In the genomic region with DNA sequence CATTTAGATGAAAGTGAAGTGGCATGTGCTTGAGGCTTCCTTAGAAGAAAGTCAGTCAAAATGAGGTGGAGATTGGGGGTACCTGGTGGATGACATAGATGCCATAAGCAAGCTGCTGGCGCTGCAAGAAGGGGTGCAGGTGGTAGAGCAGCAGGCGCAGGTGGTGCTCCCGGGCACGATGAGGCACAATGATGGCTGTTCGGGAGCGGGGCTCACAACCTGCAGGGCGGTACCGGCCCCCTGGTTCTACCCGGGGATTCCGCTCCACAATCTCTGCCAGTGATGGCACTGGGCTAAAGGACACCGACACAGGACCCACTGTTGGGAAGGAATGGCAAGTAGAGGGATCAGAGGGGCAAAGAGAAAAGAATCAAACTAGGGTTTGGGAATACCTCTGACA, we compare ENCODE assay signal across 14 cellular contexts. TPM values are rescaled to one million over a fixed set of nuclear protein-coding genes. Genes with fewer than 3 reads are reported as not detected.
DNase-seq lines count a peak whose midpoint lies in the region; ATAC-seq and TF ChIP-seq lines count a peak whose summit lies in the region.
"Had no signal": no experiment of that assay in that cellular context is flagged by ENCODE, and none has a peak within 500 bp of the region (broad histone marks: within the 10 kb centered on the region; RNA-seq: fewer than 3 reads in every experiment).

No MANE protein-coding gene starts in this region.

- H4K20me1 ChIP-seq in KMS-11 (ENCODE audit: insufficient read depth) = no peaks in the 10 kb centered on the region

- TF ChIP-seq CTCF in KMS-11 (conservative IDR thresholded peaks at IDR 0.05; ENCODE audit: low read depth, low read length) (no peak), progenitor cell of endocrine pancreas (IDR thresholded peaks at IDR 0.05; ENCODE audit: unreplicated experiment) (no peak)

- H3K79me2 ChIP-seq in KMS-11 (ENCODE audit: insufficient read depth, low read depth) = peaks cover 40% of the 10 kb centered on the region

- no peaks in the 10 kb centered on the region for H3K9me3 Mint-ChIP-seq in activated T-cell treated with anti-CD3 and anti-CD28 coated beads, Interleukin-2, amount 50 U/mL, for 72 hours
- no peaks in the 10 kb centered on the region for H3K9me3 Mint-ChIP-seq in central memory CD8-positive, alpha-beta T cell
- no peaks in the 10 kb centered on the region for H3K9me3 Mint-ChIP-seq in progenitor cell of endocrine pancreas (ENCODE audit: low read depth)
- H3K9me3 Mint-ChIP-seq: GM23338 had no signal

- H3K27ac ChIP-seq in KMS-11 = no peak overlapping the region

- H3K4me2 ChIP-seq in KMS-11 = peak overlapping the region; percentile 95
- H3K4me2 ChIP-seq: GM23338 had no signal

- H3K4me3 ChIP-seq in KMS-11 (IDR thresholded peaks at IDR 0.05; ENCODE audit: insufficient read depth, low read depth, low read length) = no peak overlapping the region
- H3K4me3 ChIP-seq: GM23338, transverse colon had no signal

- no peaks in the 10 kb centered on the region for H3K27me3 Mint-ChIP-seq in activated T-cell treated with anti-CD3 and anti-CD28 coated beads, Interleukin-2, amount 50 U/mL, for 72 hours (ENCODE audit: low read depth)
- no peaks in the 10 kb centered on the region for H3K27me3 Mint-ChIP-seq in central memory CD8-positive, alpha-beta T cell
- H3K27me3 Mint-ChIP-seq in progenitor cell of endocrine pancreas = no peaks in the 10 kb centered on the region

- peaks cover 11 to 33% of the 10 kb centered on the region in 2 donors for H3K36me3 Mint-ChIP-seq in activated T-cell treated with anti-CD3 and anti-CD28 coated beads, Interleukin-2, amount 50 U/mL, for 72 hours (ENCODE audit: insufficient read depth in 2 of 2)
- peaks cover 50% of the 10 kb centered on the region for H3K36me3 Mint-ChIP-seq in central memory CD8-positive, alpha-beta T cell (ENCODE audit: insufficient read depth)
- H3K36me3 Mint-ChIP-seq in progenitor cell of endocrine pancreas (ENCODE audit: insufficient read depth) = peaks cover 16% of the 10 kb centered on the region

- peak overlapping the region in 1 of 2 donors; percentile 18 for H3K4me3 Mint-ChIP-seq in activated T-cell treated with anti-CD3 and anti-CD28 coated beads, Interleukin-2, amount 50 U/mL, for 72 hours
- H3K4me3 Mint-ChIP-seq in central memory CD8-positive, alpha-beta T cell = peak overlapping the region; percentile 97
- H3K4me3 Mint-ChIP-seq in progenitor cell of endocrine pancreas (ENCODE audit: low read depth) = no peak overlapping the region

- H3K9ac ChIP-seq in KMS-11 = no peak overlapping the region

- peak overlapping the region; percentile 25 for H3K27ac Mint-ChIP-seq in activated T-cell treated with anti-CD3 and anti-CD28 coated beads, Interleukin-2, amount 50 U/mL, for 72 hours
- H3K27ac Mint-ChIP-seq in central memory CD8-positive, alpha-beta T cell (ENCODE audit: low read depth) = no peak overlapping the region
- H3K27ac Mint-ChIP-seq in progenitor cell of endocrine pancreas = peak overlapping the region; percentile 50
- H3K27ac Mint-ChIP-seq: GM23338 had no signal

- peaks cover 55% of the 10 kb centered on the region for H3K4me1 Mint-ChIP-seq in activated T-cell treated with anti-CD3 and anti-CD28 coated beads, Interleukin-2, amount 50 U/mL, for 72 hours (ENCODE audit: low read depth)
- peaks cover 70% of the 10 kb centered on the region for H3K4me1 Mint-ChIP-seq in central memory CD8-positive, alpha-beta T cell
- H3K4me1 Mint-ChIP-seq in progenitor cell of endocrine pancreas (ENCODE audit: low read depth) = peaks cover 17% of the 10 kb centered on the region

- no peak for DNase-seq in activated T-cell treated with anti-CD3 and anti-CD28 coated beads, Interleukin-2, amount 50 U/mL, for 72 hours
- DNase-seq in activated T-cell treated with anti-CD3 and anti-CD28 coated beads for 4 hours = no peak
- no peak for DNase-seq in central memory CD8-positive, alpha-beta T cell (ENCODE audit: low spot score in 2 of 2)
- no peak for DNase-seq in progenitor cell of endocrine pancreas (ENCODE audit: low spot score, unreplicated experiment)
- DNase-seq in midbrain (lab: John Stamatoyannopoulos, UW) = no peak
- no peak for DNase-seq in NCI-H446 (lab: John Stamatoyannopoulos, UW)
- DNase-seq: EL; NCI-H187; NCI-H345; stimulated activated naive CD4-positive, alpha-beta T cell; transverse colon had no signal

- H3K27me3 ChIP-seq in KMS-11 (ENCODE audit: insufficient read depth, low read depth) = no peaks in the 10 kb centered on the region
- H3K27me3 ChIP-seq: transverse colon had no signal

- peaks cover 58% of the 10 kb centered on the region for H3K4me1 ChIP-seq in KMS-11 (ENCODE audit: low read depth, poor library complexity, severe bottlenecking)

- no peak for ATAC-seq in activated T-cell treated with anti-CD3 and anti-CD28 coated beads, Interleukin-2, amount 50 U/mL, for 72 hours (replicated peaks in 1 of 2)
- ATAC-seq in central memory CD8-positive, alpha-beta T cell (replicated peaks; ENCODE audit: extremely low read depth, poor library complexity, severe bottlenecking) = no peak
- ATAC-seq in HG02610 (IDR thresholded peaks at IDR 0.05; ENCODE audit: unreplicated experiment) = no peak
- ATAC-seq: GM23338 had no signal

- H3K36me3 ChIP-seq in KMS-11 (ENCODE audit: insufficient read depth) = peaks cover 31% of the 10 kb centered on the region; the same call in 1 of the 2 replicates

- no peak overlapping the region for H2AFZ ChIP-seq in KMS-11 (ENCODE audit: low read depth)
- H2AFZ ChIP-seq: GM23338 had no signal

RNA-seq across cellular contexts. Expression of gene B4GALT3, which starts 2.4 kb away (rescaled TPM):
- total RNA-seq in activated T-cell treated with anti-CD3 and anti-CD28 coated beads, Interleukin-2, amount 50 U/mL, for 72 hours = 10 to 100 TPM; 55.9 to 56.5 TPM
- total RNA-seq in progenitor cell of endocrine pancreas = 45.9 and 48.2 TPM in 2 replicates

RNA-seq across cellular contexts. Expression of gene PPOX, which starts 8.7 kb away (rescaled TPM):
- total RNA-seq in activated T-cell treated with anti-CD3 and anti-CD28 coated beads, Interleukin-2, amount 50 U/mL, for 72 hours = 10 to 100 TPM; 35.3 to 45.9 TPM
- 50.9 and 56.5 TPM in 2 replicates for total RNA-seq in progenitor cell of endocrine pancreas

RNA-seq across cellular contexts. Expression of gene USP21, which starts 15.6 kb away (rescaled TPM):
- 10 to 100 TPM; 36.0 to 46.4 TPM for total RNA-seq in activated T-cell treated with anti-CD3 and anti-CD28 coated beads, Interleukin-2, amount 50 U/mL, for 72 hours
- total RNA-seq in progenitor cell of endocrine pancreas = 48.8 and 51.1 TPM in 2 replicates

RNA-seq across cellular contexts. Expression of gene UFC1, which starts 21.1 kb away (rescaled TPM):
- 10 to 100 TPM; 91.4 to 97.9 TPM for total RNA-seq in activated T-cell treated with anti-CD3 and anti-CD28 coated beads, Interleukin-2, amount 50 U/mL, for 72 hours
- total RNA-seq in progenitor cell of endocrine pancreas = 139 and 150 TPM in 2 replicates

RNA-seq across cellular contexts. Expression of gene ADAMTS4, which starts 23.9 kb away (rescaled TPM):
- 1 to 10 TPM; 4.0 to 7.7 TPM for total RNA-seq in activated T-cell treated with anti-CD3 and anti-CD28 coated beads, Interleukin-2, amount 50 U/mL, for 72 hours
- total RNA-seq in progenitor cell of endocrine pancreas = 0.22 and 0.24 TPM in 2 replicates
